ENCODE assay signal across 9 cellular contexts in genomic region chr4:80173387-80173786, GRCh38. TPM values are rescaled to one million over a fixed set of nuclear protein-coding genes. Genes with fewer than 3 reads are reported as not detected.
DNase-seq lines count a peak whose midpoint lies in the region; ATAC-seq and TF ChIP-seq lines count a peak whose summit lies in the region.
"Had no signal": no experiment of that assay in that cellular context is flagged by ENCODE, and none has a peak within 500 bp of the region (broad histone marks: within the 10 kb centered on the region; RNA-seq: fewer than 3 reads in every experiment).

No MANE protein-coding gene starts in this region.

- intact Hi-C loops in activated naive CD4-positive, alpha-beta T cell treated with anti-CD3 and anti-CD28 coated beads for 36 hours (cut with micrococcal nuclease) = loop anchor here (1.0 to 10.0 kb wide), 11 partner anchors 9 to 1519 kb away; no protein-coding TSS in a partner anchor

- H3K4me2 ChIP-seq in DND-41 (ENCODE audit: insufficient read depth, low read length) = peak overlapping the region; percentile 39

- CTCF ChIA-PET in activated naive CD4-positive, alpha-beta T cell treated with anti-CD3 and anti-CD28 coated beads for 36 hours (lab: Charles Lee) = interaction anchor here (0.7 to 5.8 kb wide), 6 partner anchors 9 to 95 kb away, joined by 3 to 54 read pairs (median 4); no protein-coding TSS in a partner anchor

- H4K20me1 ChIP-seq in DND-41 (ENCODE audit: insufficient read depth, low read length) = no peaks in the 10 kb centered on the region

- peaks cover 7% of the 10 kb centered on the region for H3K36me3 Mint-ChIP-seq in activated naive CD4-positive, alpha-beta T cell treated with anti-CD3 and anti-CD28 coated beads for 36 hours (ENCODE audit: low read depth)

- in situ Hi-C loops in KBM-7 (cut with MboI; ENCODE audit: low pct_unique_long_range_greater_than_20kb, low sequenced_read_pairs) = no loop called here

- ATAC-seq in DND-41 (ENCODE audit: insufficient read depth, low read depth) = peak; percentile 99
- ATAC-seq in GM21528 (IDR thresholded peaks at IDR 0.05; ENCODE audit: low FRiP score, unreplicated experiment) = peak; percentile 85
- ATAC-seq: HCT116 had no signal

- H3K27ac Mint-ChIP-seq in activated naive CD4-positive, alpha-beta T cell treated with anti-CD3 and anti-CD28 coated beads for 36 hours = peak overlapping the region; percentile 46

- peak overlapping the region; percentile 71 for H3K27ac ChIP-seq in DND-41 (ENCODE audit: low read length)

- peak overlapping the region; percentile 30 for H3K9ac ChIP-seq in DND-41 (ENCODE audit: low read depth, low read length)

- H3K27me3 ChIP-seq in DND-41 (ENCODE audit: insufficient read depth, low read length, poor library complexity) = no peaks in the 10 kb centered on the region

- H3K79me2 ChIP-seq in DND-41 (ENCODE audit: insufficient read depth, low read length) = no peaks in the 10 kb centered on the region

- H3K4me3 Mint-ChIP-seq in activated naive CD4-positive, alpha-beta T cell treated with anti-CD3 and anti-CD28 coated beads for 36 hours = no peak overlapping the region

- TF ChIP-seq CTCF in DND-41 (IDR thresholded peaks at IDR 0.05; ENCODE audit: borderline replicate concordance, extremely low read depth, low read length, poor library complexity, severe bottlenecking) = no peak

- H3K4me1 Mint-ChIP-seq in activated naive CD4-positive, alpha-beta T cell treated with anti-CD3 and anti-CD28 coated beads for 36 hours (ENCODE audit: low read depth) = peaks cover 51% of the 10 kb centered on the region

- no peaks in the 10 kb centered on the region for H3K9me3 ChIP-seq in DND-41 (ENCODE audit: insufficient read depth, low read length, severe bottlenecking)

- peak overlapping the region; percentile 57 for H2AFZ ChIP-seq in DND-41 (ENCODE audit: low read depth, low read length)

- no peak overlapping the region for H3K4me3 ChIP-seq in DND-41 (ENCODE audit: low read depth in 1 of 2, low read length in 2 of 2)

- H3K4me1 ChIP-seq in DND-41 (ENCODE audit: insufficient read depth, low read length) = peaks cover 27% of the 10 kb centered on the region

- H3K9me3 Mint-ChIP-seq in activated naive CD4-positive, alpha-beta T cell treated with anti-CD3 and anti-CD28 coated beads for 36 hours = peaks cover 9% of the 10 kb centered on the region

- no peaks in the 10 kb centered on the region for H3K27me3 Mint-ChIP-seq in activated naive CD4-positive, alpha-beta T cell treated with anti-CD3 and anti-CD28 coated beads for 36 hours (ENCODE audit: low read depth)

- no peaks in the 10 kb centered on the region for H3K36me3 ChIP-seq in DND-41 (ENCODE audit: insufficient read depth, low read length)

- DNase-seq in DND-41 (peak; percentile 69), KBM-7 (peak; percentile 40), pulmonary artery endothelial cell (ENCODE audit: low read depth, low spot score) (peak; percentile 55), GF-D8 (lab: John Stamatoyannopoulos, UW) (no peak), NCI-H1436 treated with DMSO at 0.1 percent for 48 hours (lab: John Stamatoyannopoulos, UW) (no peak), NCI-H69 (lab: John Stamatoyannopoulos, UW) (no peak)
- peak; percentile 79 for DNase-seq in activated naive CD4-positive, alpha-beta T cell treated with anti-CD3 and anti-CD28 coated beads for 36 hours

RNA-seq across cellular contexts. Expression of gene PRDM8, which starts 23.9 kb away (rescaled TPM):
- under 1 TPM; 0.29 to 0.35 TPM for total RNA-seq in activated naive CD4-positive, alpha-beta T cell treated with anti-CD3 and anti-CD28 coated beads for 36 hours
- 0.14 and 0.33 TPM in 2 replicates for total RNA-seq in pulmonary artery endothelial cell

Comparison
In these comparisons a context has a peak if more than half of its experiments do, and no peak if none do; other contexts are left out.
1. DNase-seq: peak in DND-41 (single experiment), KBM-7 (single experiment), activated naive CD4-positive, alpha-beta T cell treated with anti-CD3 and anti-CD28 coated beads for 36 hours (single experiment) and pulmonary artery endothelial cell (single experiment); none in GF-D8 (single experiment), NCI-H1436 treated with DMSO at 0.1 percent for 48 hours (single experiment) and NCI-H69 (single experiment).